Comparison of ENCODE assay signal across 1 cellular context in the genomic region with DNA sequence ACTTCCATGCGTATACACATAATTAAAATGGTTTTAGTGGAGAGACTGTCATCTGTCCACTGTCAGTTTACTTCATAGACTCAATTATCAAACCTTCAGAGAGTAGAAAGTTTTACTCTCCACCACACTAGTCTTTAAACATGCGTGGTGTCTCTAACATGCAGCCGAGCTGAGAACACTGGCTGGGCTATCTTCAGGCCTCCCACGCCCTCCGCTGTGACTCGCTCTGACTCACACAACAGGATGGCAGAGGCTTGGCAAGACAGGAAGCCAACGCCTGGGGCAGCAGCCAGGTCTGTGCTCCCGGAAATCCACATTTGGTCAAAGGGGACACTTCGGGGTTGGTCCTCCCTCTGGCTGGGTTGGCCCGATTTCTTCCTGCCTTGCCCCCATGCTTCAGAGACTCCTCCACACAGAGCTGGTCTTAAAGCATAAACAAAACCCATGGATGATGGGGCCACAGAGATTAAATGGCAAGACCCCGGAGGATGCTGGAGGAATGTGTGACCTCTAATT.
TF ChIP-seq lines count a peak whose summit lies in the region.

No MANE protein-coding gene starts in this region.

TF ChIP-seq in SK-N-SH, 30 proteins besides CTCF, POLR2A, EP300 and RAD21 (continued from another document):
- TF ChIP-seq, protein P1, sequence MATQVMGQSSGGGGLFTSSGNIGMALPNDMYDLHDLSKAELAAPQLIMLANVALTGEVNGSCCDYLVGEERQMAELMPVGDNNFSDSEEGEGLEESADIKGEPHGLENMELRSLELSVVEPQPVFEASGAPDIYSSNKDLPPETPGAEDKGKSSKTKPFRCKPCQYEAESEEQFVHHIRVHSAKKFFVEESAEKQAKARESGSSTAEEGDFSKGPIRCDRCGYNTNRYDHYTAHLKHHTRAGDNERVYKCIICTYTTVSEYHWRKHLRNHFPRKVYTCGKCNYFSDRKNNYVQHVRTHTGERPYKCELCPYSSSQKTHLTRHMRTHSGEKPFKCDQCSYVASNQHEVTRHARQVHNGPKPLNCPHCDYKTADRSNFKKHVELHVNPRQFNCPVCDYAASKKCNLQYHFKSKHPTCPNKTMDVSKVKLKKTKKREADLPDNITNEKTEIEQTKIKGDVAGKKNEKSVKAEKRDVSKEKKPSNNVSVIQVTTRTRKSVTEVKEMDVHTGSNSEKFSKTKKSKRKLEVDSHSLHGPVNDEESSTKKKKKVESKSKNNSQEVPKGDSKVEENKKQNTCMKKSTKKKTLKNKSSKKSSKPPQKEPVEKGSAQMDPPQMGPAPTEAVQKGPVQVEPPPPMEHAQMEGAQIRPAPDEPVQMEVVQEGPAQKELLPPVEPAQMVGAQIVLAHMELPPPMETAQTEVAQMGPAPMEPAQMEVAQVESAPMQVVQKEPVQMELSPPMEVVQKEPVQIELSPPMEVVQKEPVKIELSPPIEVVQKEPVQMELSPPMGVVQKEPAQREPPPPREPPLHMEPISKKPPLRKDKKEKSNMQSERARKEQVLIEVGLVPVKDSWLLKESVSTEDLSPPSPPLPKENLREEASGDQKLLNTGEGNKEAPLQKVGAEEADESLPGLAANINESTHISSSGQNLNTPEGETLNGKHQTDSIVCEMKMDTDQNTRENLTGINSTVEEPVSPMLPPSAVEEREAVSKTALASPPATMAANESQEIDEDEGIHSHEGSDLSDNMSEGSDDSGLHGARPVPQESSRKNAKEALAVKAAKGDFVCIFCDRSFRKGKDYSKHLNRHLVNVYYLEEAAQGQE (IDR thresholded peaks at IDR 0.05; ENCODE audit: low read depth, low read length): peak; percentile 10; the same call in 1 of the 2 replicates
- TF ChIP-seq MAX (IDR thresholded peaks at IDR 0.05; ENCODE audit: low read depth) (peak; percentile 66; the same call in 1 of the 2 replicates), IRF3 (IDR thresholded peaks at IDR 0.05; ENCODE audit: low read depth, low read length) (no peak), JUND (IDR thresholded peaks at IDR 0.05) (peak; percentile 83)
TF ChIP-seq in SK-N-SH: peak in this region for 9.
